16 cellular contexts compared by ENCODE assay signal in the genomic region with DNA sequence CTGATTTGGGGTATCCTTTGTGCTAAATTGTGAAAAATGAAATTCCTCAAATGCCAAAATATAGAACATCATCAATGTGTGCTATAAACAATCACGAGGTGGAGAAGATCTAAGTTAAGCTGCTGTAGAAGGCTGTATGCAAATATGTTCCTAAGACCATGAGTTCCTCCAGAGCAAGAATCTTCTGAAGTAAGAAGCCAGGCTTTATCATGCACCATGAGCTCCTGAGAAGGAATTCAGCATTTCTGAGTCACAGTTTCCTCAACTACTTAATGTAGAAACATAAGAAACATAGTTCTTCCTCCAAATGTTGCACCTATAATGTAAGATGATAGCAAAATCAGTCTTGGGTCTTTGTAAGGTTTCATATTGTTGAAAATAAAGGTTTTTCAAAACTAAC.
DNase-seq lines count a peak whose midpoint lies in the region; ATAC-seq and TF ChIP-seq lines count a peak whose summit lies in the region.
"Had no signal": no experiment of that assay in that cellular context is flagged by ENCODE, and none has a peak within 500 bp of the region (broad histone marks: within the 10 kb centered on the region; RNA-seq: fewer than 3 reads in every experiment).

No MANE protein-coding gene starts in this region.

- H3K56ac ChIP-seq in mesendoderm (ENCODE audit: low read length), result no peak overlapping the region

- H2BK120ac ChIP-seq in mesendoderm (ENCODE audit: low read depth, low read length), result no peak overlapping the region

- H4K8ac ChIP-seq in mesendoderm (ENCODE audit: low read depth, low read length), result no peak overlapping the region

- peaks cover 30% of the 10 kb centered on the region for H3K36me3 Mint-ChIP-seq in WTC11

- no CpG with 5 or more reads among the region's 1 CpG for WGBS in mesendoderm (ENCODE audit: extremely low coverage, insufficient coverage, low lambda C conversion rate)

- CTCF ChIA-PET in WTC11 (lab: Charles Lee) (interaction anchor here (0.7 kb wide), 1 partner anchor 60 kb away, joined by 3 read pairs; no protein-coding TSS in a partner anchor), RWPE1 (lab: Yijun Ruan, JAX) (no interaction called here)

- no peaks in the 10 kb centered on the region for H3K36me3 ChIP-seq in mesendoderm (ENCODE audit: control insufficient read depth, insufficient read depth, low read length)

- TF ChIP-seq CTCF in AG10803 (conservative IDR thresholded peaks at IDR 0.05; ENCODE audit: low read length), result no peak
- TF ChIP-seq CTCF in WTC11 (IDR thresholded peaks at IDR 0.05), result no peak
- TF ChIP-seq CTCF in RWPE1 (conservative IDR thresholded peaks at IDR 0.05; ENCODE audit: low read depth), result no peak

- no peaks in the 10 kb centered on the region for H3K79me1 ChIP-seq in mesendoderm (ENCODE audit: low read length)

- H3K27ac ChIP-seq in mesendoderm (ENCODE audit: low read depth, low read length) (no peak overlapping the region), RWPE1 (no peak overlapping the region)
- H3K27ac ChIP-seq: KMS-11 had no signal

- no peak overlapping the region for H4K5ac ChIP-seq in mesendoderm (ENCODE audit: low read length)

- no peaks in the 10 kb centered on the region for H3K4me1 ChIP-seq in mesendoderm (ENCODE audit: control insufficient read depth, low read depth, low read length)

- no peak overlapping the region for H2AK5ac ChIP-seq in mesendoderm (ENCODE audit: low read length)

- H3K4me1 Mint-ChIP-seq in WTC11, result peaks cover 24% of the 10 kb centered on the region

- no peak overlapping the region for H3K18ac ChIP-seq in mesendoderm (ENCODE audit: low read length)

- no peak overlapping the region for H2BK5ac ChIP-seq in mesendoderm (ENCODE audit: low read length)

- peak; percentile 34; the same call in 1 of the 2 replicates for ATAC-seq in WTC11

- no peak overlapping the region for H3K23ac ChIP-seq in mesendoderm (ENCODE audit: low read length)

- no peak overlapping the region for H3K4ac ChIP-seq in mesendoderm (ENCODE audit: low read depth, low read length)

- H3K27me3 Mint-ChIP-seq in WTC11 (ENCODE audit: low read depth), result no peaks in the 10 kb centered on the region

- peaks cover 44% of the 10 kb centered on the region for H3K9me3 Mint-ChIP-seq in WTC11

- no peak overlapping the region for H2BK15ac ChIP-seq in mesendoderm (replicated peaks; ENCODE audit: low read depth)

- no peak overlapping the region for H3K4me2 ChIP-seq in mesendoderm (ENCODE audit: low read length)
- H3K4me2 ChIP-seq: KMS-11 had no signal

- no peak overlapping the region for H3K9ac ChIP-seq in mesendoderm (ENCODE audit: low read length)
- H3K9ac ChIP-seq: KMS-11 had no signal

- peak overlapping the region; percentile 20; the same call in 1 of the 2 replicates for H3K27ac Mint-ChIP-seq in WTC11

- no peaks in the 10 kb centered on the region for H3K27me3 ChIP-seq in mesendoderm (ENCODE audit: insufficient read depth, low read length, poor library complexity)

- no peak overlapping the region for H3K4me3 Mint-ChIP-seq in WTC11

- H3K79me2 ChIP-seq in mesendoderm (ENCODE audit: control insufficient read depth, insufficient read depth, low read length), result no peaks in the 10 kb centered on the region

- H3K4me3 ChIP-seq in AG10803 (ENCODE audit: low read length), result no peak overlapping the region
- no peak overlapping the region for H3K4me3 ChIP-seq in mesendoderm (ENCODE audit: low read length)

- DNase-seq in AG10803 (ENCODE audit: low read depth) (peak; percentile 2), WTC11 (ENCODE audit: low spot score) (no peak), dermis blood vessel endothelial cell (peak; percentile 9), mesendoderm (peak; percentile 37), NCI-H2107 treated with DMSO at 0.1 percent for 48 hours (lab: John Stamatoyannopoulos, UW; ENCODE audit: unreplicated experiment) (no peak), SIG-M5 treated with dmso at 0.1 percent for 504 hours (lab: John Stamatoyannopoulos, UW; ENCODE audit: unreplicated experiment) (no peak), RWPE1 (ENCODE audit: low spot score) (no peak), SKM-1 (lab: John Stamatoyannopoulos, UW; ENCODE audit: unreplicated experiment) (no peak)
- DNase-seq: 8988T, C1 segment of cervical spinal cord, HCEC 1CT, NCI-H1092 treated with DMSO at 0.1 percent for 48 hours, NCI-H1694 treated with DMSO at 0.1 percent for 48 hours, NCI-H774, Right ventricle myocardium superior had no signal

- POLR2A ChIA-PET in WTC11 (lab: Charles Lee), result no interaction called here
- POLR2A ChIA-PET in RWPE1 (lab: Yijun Ruan, JAX; ENCODE audit: low non-redundant PET), result no interaction called here

TF ChIP-seq in WTC11, 78 proteins besides CTCF, POLR2A, EP300 and RAD21:
- TF ChIP-seq ZBTB21 (CRISPR knock-in tag; IDR thresholded peaks at IDR 0.05; ENCODE audit: borderline replicate concordance) (no peak), ZNF219 (CRISPR knock-in tag; IDR thresholded peaks at IDR 0.05; ENCODE audit: borderline replicate concordance) (no peak), ZNF396 (CRISPR knock-in tag; IDR thresholded peaks at IDR 0.05; ENCODE audit: borderline replicate concordance) (no peak)
- TF ChIP-seq, protein P1, sequence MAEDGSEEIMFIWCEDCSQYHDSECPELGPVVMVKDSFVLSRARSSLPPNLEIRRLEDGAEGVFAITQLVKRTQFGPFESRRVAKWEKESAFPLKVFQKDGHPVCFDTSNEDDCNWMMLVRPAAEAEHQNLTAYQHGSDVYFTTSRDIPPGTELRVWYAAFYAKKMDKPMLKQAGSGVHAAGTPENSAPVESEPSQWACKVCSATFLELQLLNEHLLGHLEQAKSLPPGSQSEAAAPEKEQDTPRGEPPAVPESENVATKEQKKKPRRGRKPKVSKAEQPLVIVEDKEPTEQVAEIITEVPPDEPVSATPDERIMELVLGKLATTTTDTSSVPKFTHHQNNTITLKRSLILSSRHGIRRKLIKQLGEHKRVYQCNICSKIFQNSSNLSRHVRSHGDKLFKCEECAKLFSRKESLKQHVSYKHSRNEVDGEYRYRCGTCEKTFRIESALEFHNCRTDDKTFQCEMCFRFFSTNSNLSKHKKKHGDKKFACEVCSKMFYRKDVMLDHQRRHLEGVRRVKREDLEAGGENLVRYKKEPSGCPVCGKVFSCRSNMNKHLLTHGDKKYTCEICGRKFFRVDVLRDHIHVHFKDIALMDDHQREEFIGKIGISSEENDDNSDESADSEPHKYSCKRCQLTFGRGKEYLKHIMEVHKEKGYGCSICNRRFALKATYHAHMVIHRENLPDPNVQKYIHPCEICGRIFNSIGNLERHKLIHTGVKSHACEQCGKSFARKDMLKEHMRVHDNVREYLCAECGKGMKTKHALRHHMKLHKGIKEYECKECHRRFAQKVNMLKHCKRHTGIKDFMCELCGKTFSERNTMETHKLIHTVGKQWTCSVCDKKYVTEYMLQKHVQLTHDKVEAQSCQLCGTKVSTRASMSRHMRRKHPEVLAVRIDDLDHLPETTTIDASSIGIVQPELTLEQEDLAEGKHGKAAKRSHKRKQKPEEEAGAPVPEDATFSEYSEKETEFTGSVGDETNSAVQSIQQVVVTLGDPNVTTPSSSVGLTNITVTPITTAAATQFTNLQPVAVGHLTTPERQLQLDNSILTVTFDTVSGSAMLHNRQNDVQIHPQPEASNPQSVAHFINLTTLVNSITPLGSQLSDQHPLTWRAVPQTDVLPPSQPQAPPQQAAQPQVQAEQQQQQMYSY (CRISPR knock-in tag; IDR thresholded peaks at IDR 0.05), result no peak
- TF ChIP-seq, protein P2, sequence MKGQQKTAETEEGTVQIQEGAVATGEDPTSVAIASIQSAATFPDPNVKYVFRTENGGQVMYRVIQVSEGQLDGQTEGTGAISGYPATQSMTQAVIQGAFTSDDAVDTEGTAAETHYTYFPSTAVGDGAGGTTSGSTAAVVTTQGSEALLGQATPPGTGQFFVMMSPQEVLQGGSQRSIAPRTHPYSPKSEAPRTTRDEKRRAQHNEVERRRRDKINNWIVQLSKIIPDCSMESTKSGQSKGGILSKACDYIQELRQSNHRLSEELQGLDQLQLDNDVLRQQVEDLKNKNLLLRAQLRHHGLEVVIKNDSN (CRISPR knock-in tag; IDR thresholded peaks at IDR 0.05), result no peak
- TF ChIP-seq, protein P3, sequence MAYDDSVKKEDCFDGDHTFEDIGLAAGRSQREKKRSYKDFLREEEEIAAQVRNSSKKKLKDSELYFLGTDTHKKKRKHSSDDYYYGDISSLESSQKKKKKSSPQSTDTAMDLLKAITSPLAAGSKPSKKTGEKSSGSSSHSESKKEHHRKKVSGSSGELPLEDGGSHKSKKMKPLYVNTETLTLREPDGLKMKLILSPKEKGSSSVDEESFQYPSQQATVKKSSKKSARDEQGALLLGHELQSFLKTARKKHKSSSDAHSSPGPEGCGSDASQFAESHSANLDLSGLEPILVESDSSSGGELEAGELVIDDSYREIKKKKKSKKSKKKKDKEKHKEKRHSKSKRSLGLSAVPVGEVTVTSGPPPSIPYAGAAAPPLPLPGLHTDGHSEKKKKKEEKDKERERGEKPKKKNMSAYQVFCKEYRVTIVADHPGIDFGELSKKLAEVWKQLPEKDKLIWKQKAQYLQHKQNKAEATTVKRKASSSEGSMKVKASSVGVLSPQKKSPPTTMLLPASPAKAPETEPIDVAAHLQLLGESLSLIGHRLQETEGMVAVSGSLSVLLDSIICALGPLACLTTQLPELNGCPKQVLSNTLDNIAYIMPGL (CRISPR knock-in tag; IDR thresholded peaks at IDR 0.05), result no peak

Comparison
In these comparisons a context has a peak if more than half of its experiments do, and no peak if none do; other contexts are left out.
1. DNase-seq: peak in AG10803 (single experiment), dermis blood vessel endothelial cell (single experiment) and mesendoderm (single experiment); none in WTC11 (single experiment), NCI-H2107 treated with DMSO at 0.1 percent for 48 hours (single experiment), SIG-M5 treated with dmso at 0.1 percent for 504 hours (single experiment), RWPE1 (single experiment) and SKM-1 (single experiment).